ENCODE assay signal across 8 cellular contexts in the genomic region with DNA sequence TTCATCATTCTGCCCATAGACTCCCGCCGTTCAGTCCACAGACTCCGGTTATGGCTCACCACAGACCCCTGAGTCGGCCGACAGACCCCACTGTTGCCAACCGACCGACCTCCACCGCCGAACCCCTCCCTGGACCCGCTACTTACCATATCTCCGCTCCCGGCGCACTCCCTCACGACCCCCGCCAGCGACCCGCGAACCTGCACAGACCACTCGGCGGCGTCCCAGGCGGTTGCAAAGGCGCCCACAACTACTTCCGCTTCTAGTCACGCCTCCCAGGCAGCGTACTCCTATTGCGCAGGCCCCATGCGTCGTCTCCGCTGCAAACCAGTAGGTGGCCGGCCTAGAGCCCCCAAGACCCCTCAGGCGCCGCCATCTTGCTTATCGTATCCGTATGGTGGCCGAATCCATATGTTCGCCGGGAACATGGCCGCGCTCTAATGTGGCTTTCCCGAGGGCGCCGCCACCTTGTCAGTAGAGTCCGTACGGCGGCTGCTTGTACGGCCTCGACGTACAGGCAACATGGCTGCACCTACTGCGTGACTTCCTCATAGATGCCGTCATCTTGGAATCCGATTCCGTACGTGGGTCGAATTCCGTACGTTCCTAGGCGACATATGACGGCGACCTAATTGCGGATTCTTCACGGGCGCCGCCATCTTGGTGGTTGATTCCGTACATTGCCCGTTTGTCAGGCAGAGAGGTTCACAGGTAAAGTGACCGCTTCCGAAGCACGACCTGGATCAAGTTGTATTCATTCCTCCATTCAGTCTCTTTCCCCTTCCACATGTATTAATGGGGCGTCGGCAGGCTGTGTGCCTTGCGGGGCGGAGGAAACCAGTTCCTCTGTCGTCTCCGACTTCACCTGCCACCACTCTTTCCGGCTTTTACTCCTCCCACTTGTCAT. TPM values are rescaled to one million over a fixed set of nuclear protein-coding genes. Genes with fewer than 3 reads are reported as not detected.
DNase-seq lines count a peak whose midpoint lies in the region; ATAC-seq and TF ChIP-seq lines count a peak whose summit lies in the region.

A gene (minus strand): TSS at position 252 of the 907 bp plus-strand sequence. CDS start 103 bp downstream, at position 149.

- no peaks in the 10 kb centered on the region for H3K9me3 Mint-ChIP-seq in activated naive CD8-positive, alpha-beta T cell (ENCODE audit: low read depth)

- H3K27me3 ChIP-seq in osteoblast (ENCODE audit: insufficient read depth, low read length) (peaks cover 6% of the 10 kb centered on the region), thoracic aorta (replicated peaks; ENCODE audit: insufficient read depth) (no peaks in the 10 kb centered on the region)

- no peaks in the 10 kb centered on the region for H4K20me1 ChIP-seq in osteoblast (ENCODE audit: insufficient read depth, low read length)

- H3K4me3 ChIP-seq in GM12865 (ENCODE audit: low read depth, low read length): peak within 1 kb of the TSS; percentile 89
- H3K4me3 ChIP-seq in osteoblast (ENCODE audit: insufficient read depth, low read length): peak within 1 kb of the TSS; percentile 97
- peak within 1 kb of the TSS; percentile 98 for H3K4me3 ChIP-seq in thoracic aorta

- peaks cover 2% of the 10 kb centered on the region for H3K4me1 ChIP-seq in osteoblast (ENCODE audit: insufficient read depth, low read length)
- peaks cover 0 to 6% of the 10 kb centered on the region in 2 donors for H3K4me1 ChIP-seq in thoracic aorta (ENCODE audit: control insufficient read depth in 1 of 2, low read depth in 2 of 2)

- peak within 1 kb of the TSS; percentile 99 for H3K4me2 ChIP-seq in osteoblast (ENCODE audit: insufficient read depth, low read length)

- peak within 1 kb of the TSS; percentile 100 for H2AFZ ChIP-seq in osteoblast (ENCODE audit: low read length)

- peak within 1 kb of the TSS; percentile 50 for H3K27ac ChIP-seq in osteoblast (ENCODE audit: low read depth, low read length)
- peak within 1 kb of the TSS; percentile 82 to 91 for H3K27ac ChIP-seq in thoracic aorta

- H3K27ac Mint-ChIP-seq in activated naive CD8-positive, alpha-beta T cell: peak within 1 kb of the TSS; percentile 97

- H3K4me3 Mint-ChIP-seq in activated naive CD8-positive, alpha-beta T cell: peak within 1 kb of the TSS; percentile 99

- no peaks in the 10 kb centered on the region for H3K27me3 Mint-ChIP-seq in activated naive CD8-positive, alpha-beta T cell

- peaks cover 15% of the 10 kb centered on the region for H3K79me2 ChIP-seq in osteoblast (ENCODE audit: insufficient read depth, low read length)

- ATAC-seq in HG02642 (IDR thresholded peaks at IDR 0.05; ENCODE audit: poor library complexity, unreplicated experiment): peak; percentile 94
- ATAC-seq in thoracic aorta (ENCODE audit: insufficient number of reproducible peaks, low FRiP score, low read depth): peak; percentile 98

- peaks cover 22% of the 10 kb centered on the region for H3K36me3 ChIP-seq in osteoblast (ENCODE audit: insufficient read depth, low read length)
- peaks cover 10% of the 10 kb centered on the region for H3K36me3 ChIP-seq in thoracic aorta

- peak; percentile 100 for DNase-seq in GM12865 (ENCODE audit: low read depth)
- peak; percentile 100 for DNase-seq in NCI-H1105 (lab: John Stamatoyannopoulos, UW)
- peak; percentile 100 for DNase-seq in SKM-1 treated with dmso at 0.1 percent for 144 hours (lab: John Stamatoyannopoulos, UW; ENCODE audit: unreplicated experiment)
- DNase-seq in glomerular visceral epithelial cell (ENCODE audit: extremely low spot score): peak; percentile 99
- peak; percentile 98 for DNase-seq in osteoblast (ENCODE audit: insufficient read length, low spot score, missing footprints)
- DNase-seq in thoracic aorta (ENCODE audit: low spot score): peak; percentile 95

- H3K36me3 Mint-ChIP-seq in activated naive CD8-positive, alpha-beta T cell: peaks cover 14% of the 10 kb centered on the region

- TF ChIP-seq CTCF in GM12865 (IDR thresholded peaks at IDR 0.05; ENCODE audit: insufficient read depth, low read depth, low read length, missing control alignments) (peak; percentile 51), osteoblast (IDR thresholded peaks at IDR 0.05; ENCODE audit: extremely low read depth, low read depth, low read length) (peak; percentile 43), thoracic aorta (IDR thresholded peaks at IDR 0.05) (peak; percentile 51)

- peaks cover 23% of the 10 kb centered on the region for H3K4me1 Mint-ChIP-seq in activated naive CD8-positive, alpha-beta T cell (ENCODE audit: low read depth)

- H3K9me3 ChIP-seq in osteoblast (ENCODE audit: low read depth, low read length): no peaks in the 10 kb centered on the region
- H3K9me3 ChIP-seq in thoracic aorta: no peaks in the 10 kb centered on the region

RNA-seq across cellular contexts. Expression of the gene that starts here (rescaled TPM):
- total RNA-seq in osteoblast: 30.4 and 33.3 TPM in 2 replicates
- total RNA-seq in thoracic aorta: 10 to 100 TPM; 47.9 to 88.5 TPM

Comparison
In these comparisons a context has a peak if more than half of its experiments do, and no peak if none do; other contexts are left out.
1. Peak in every context shown above with its lines: DNase-seq, ATAC-seq, H3K4me3 ChIP-seq and H3K27ac ChIP-seq.